In genomic region chr9:70013598-70014196, GRCh38 we compare ENCODE assay signal across 13 cellular contexts. TPM values are rescaled to one million over a fixed set of nuclear protein-coding genes. Genes with fewer than 3 reads are reported as not detected.
A peak's percentile ranks its signal among the peaks of the same experiment; 100 is the strongest.
DNase-seq lines count a peak whose midpoint lies in the region; ATAC-seq and TF ChIP-seq lines count a peak whose summit lies in the region.
"Had no signal": no experiment of that assay in that cellular context is flagged by ENCODE, and none has a peak within 500 bp of the region (broad histone marks: within the 10 kb centered on the region; RNA-seq: fewer than 3 reads in every experiment).

No MANE protein-coding gene starts in this region.

- no peaks in the 10 kb centered on the region for H3K36me3 ChIP-seq in RWPE2 (ENCODE audit: low read depth)

- H3K4me1 ChIP-seq in RWPE2 (ENCODE audit: insufficient read depth, poor library complexity, severe bottlenecking) = peaks cover 6% of the 10 kb centered on the region

- in situ Hi-C loops in KBM-7 (cut with MboI; ENCODE audit: low pct_unique_long_range_greater_than_20kb, low sequenced_read_pairs) = no loop called here

- H3K9me3 ChIP-seq in RWPE2 (ENCODE audit: severe bottlenecking) = no peaks in the 10 kb centered on the region

- H3K27ac Mint-ChIP-seq in activated naive CD4-positive, alpha-beta T cell treated with anti-CD3 and anti-CD28 coated beads, Interleukin-2, amount 50 U/mL, for 72 hours = no peak overlapping the region
- H3K27ac Mint-ChIP-seq: CD4-positive, alpha-beta T cell; natural killer cell treated with Interleukin-12 subunit alpha and Interleukin-12 subunit beta and Interleukin-15 and Interleukin-18, amount 100 ng/mL, for 72 hours; stimulated activated naive CD8-positive, alpha-beta T cell treated with anti-CD3 and anti-CD28 coated beads, Interleukin-15, Interleukin-2, amounts not matched to agents 100 ng/mL and 50 ng/mL, for 24 hours had no signal

- no peaks in the 10 kb centered on the region for H3K9me3 Mint-ChIP-seq in activated naive CD4-positive, alpha-beta T cell treated with anti-CD3 and anti-CD28 coated beads, Interleukin-2, amount 50 U/mL, for 72 hours
- H3K9me3 Mint-ChIP-seq: CD4-positive, alpha-beta T cell; natural killer cell treated with Interleukin-12 subunit alpha and Interleukin-12 subunit beta and Interleukin-15 and Interleukin-18, amount 100 ng/mL, for 72 hours; stimulated activated naive CD8-positive, alpha-beta T cell treated with anti-CD3 and anti-CD28 coated beads, Interleukin-15, Interleukin-2, amounts not matched to agents 100 ng/mL and 50 ng/mL, for 24 hours had no signal

- H3K36me3 Mint-ChIP-seq in activated naive CD4-positive, alpha-beta T cell treated with anti-CD3 and anti-CD28 coated beads, Interleukin-2, amount 50 U/mL, for 72 hours = no peaks in the 10 kb centered on the region
- H3K36me3 Mint-ChIP-seq: natural killer cell treated with Interleukin-12 subunit alpha and Interleukin-12 subunit beta and Interleukin-15 and Interleukin-18, amount 100 ng/mL, for 72 hours had no signal

- intact Hi-C loops in dorsolateral prefrontal cortex (cut with DNase I) = no loop called here

- H3K27ac ChIP-seq in RWPE2 (ENCODE audit: poor library complexity, severe bottlenecking) (peak overlapping the region; percentile 36), dorsolateral prefrontal cortex (no peak overlapping the region)

- H3K4me3 ChIP-seq in RWPE2 (ENCODE audit: severe bottlenecking) = no peak overlapping the region
- no peak overlapping the region for H3K4me3 ChIP-seq in foreskin fibroblast (ENCODE audit: low read depth in 1 of 2, low read length in 2 of 2)
- no peak overlapping the region for H3K4me3 ChIP-seq in dorsolateral prefrontal cortex

- TF ChIP-seq CTCF in RWPE2 (IDR thresholded peaks at IDR 0.05; ENCODE audit: poor library complexity, severe bottlenecking) = no peak
- no peak for TF ChIP-seq CTCF in foreskin fibroblast (IDR thresholded peaks at IDR 0.05; ENCODE audit: low read depth, low read length)
- no peak for TF ChIP-seq CTCF in dorsolateral prefrontal cortex (IDR thresholded peaks at IDR 0.05 in 54 of 56, conservative IDR thresholded peaks at IDR 0.05 in 2 of 56; ENCODE audit: low read depth in 1 of 56, partially characterized antibody in 56 of 56)

- H3K27me3 ChIP-seq in RWPE2 (ENCODE audit: insufficient read depth, poor library complexity, severe bottlenecking) (no peaks in the 10 kb centered on the region), dorsolateral prefrontal cortex (no peaks in the 10 kb centered on the region)

- ATAC-seq in RWPE2 (ENCODE audit: low read depth) = peak; percentile 73
- ATAC-seq in GM19463 (IDR thresholded peaks at IDR 0.05; ENCODE audit: unreplicated experiment) = no peak
- ATAC-seq in activated naive CD4-positive, alpha-beta T cell treated with anti-CD3 and anti-CD28 coated beads, Interleukin-2, amount 50 U/mL, for 72 hours = no peak
- ATAC-seq: natural killer cell treated with Interleukin-12 subunit alpha and Interleukin-12 subunit beta and Interleukin-15 and Interleukin-18, amount 100 ng/mL, for 72 hours had no signal

- DNase-seq in AG08395 (ENCODE audit: low spot score) (peak; percentile 48), HCEC 1CT (peak; percentile 49), RWPE2 (ENCODE audit: low spot score) (no peak), foreskin fibroblast (peak; percentile 52 to 84), dorsolateral prefrontal cortex (no peak), KBM-7 (no peak)
- no peak for DNase-seq in activated naive CD4-positive, alpha-beta T cell treated with anti-CD3 and anti-CD28 coated beads, Interleukin-2, amount 50 U/mL, for 72 hours (ENCODE audit: low spot score in 2 of 2)
- DNase-seq: CD4-positive, alpha-beta T cell; cortex of kidney; NK-92 treated with Interleukin-12 subunit alpha and Interleukin-12 subunit beta, amount 100 ng/mL, for 24 hours had no signal

RNA-seq across cellular contexts. Expression of gene MAMDC2, which starts 30.0 kb away (rescaled TPM):
- 1 to 10 TPM in 119 of 120 experiments, under 1 TPM in 1; 0.74 to 9.6 (median 3.8) TPM for total RNA-seq in dorsolateral prefrontal cortex
- total RNA-seq in activated naive CD4-positive, alpha-beta T cell treated with anti-CD3 and anti-CD28 coated beads, Interleukin-2, amount 50 U/mL, for 72 hours = not detected
- total RNA-seq: natural killer cell treated with Interleukin-12 subunit alpha and Interleukin-12 subunit beta and Interleukin-15 and Interleukin-18, amount 100 ng/mL, for 72 hours had no signal

Comparison
In these comparisons a context has a peak if more than half of its experiments do, and no peak if none do; other contexts are left out.
1. DNase-seq: peak in AG08395 (single experiment), HCEC 1CT (single experiment) and foreskin fibroblast (2 of 2); none in RWPE2 (single experiment), dorsolateral prefrontal cortex (0 of 10), KBM-7 (single experiment) and activated naive CD4-positive, alpha-beta T cell treated with anti-CD3 and anti-CD28 coated beads, Interleukin-2, amount 50 U/mL, for 72 hours (0 of 2).